In the genomic region with DNA sequence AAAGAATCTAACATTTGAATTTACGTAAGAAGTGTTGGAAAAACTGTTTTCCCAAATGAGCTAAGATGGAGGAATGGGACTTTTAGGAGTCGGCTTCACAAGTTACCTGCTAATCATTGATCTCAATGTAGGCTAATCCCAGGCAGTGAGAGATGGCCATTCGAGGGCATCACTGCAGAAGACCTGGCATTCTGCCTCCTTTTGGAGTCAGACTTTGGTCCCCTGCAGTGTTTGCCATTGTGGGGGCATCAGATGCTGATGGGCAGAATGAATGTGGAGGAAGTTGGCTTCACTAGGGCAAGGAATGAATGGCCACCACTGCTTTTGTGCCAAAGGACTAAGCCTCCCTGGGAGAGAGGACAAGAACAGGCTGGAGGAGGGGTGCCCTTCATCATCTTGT, we compare ENCODE assay signal across 20 cellular contexts. TPM values are rescaled to one million over a fixed set of nuclear protein-coding genes. Genes with fewer than 3 reads are reported as not detected.
A peak's percentile ranks its signal among the peaks of the same experiment; 100 is the strongest.
DNase-seq lines count a peak whose midpoint lies in the region; ATAC-seq and TF ChIP-seq lines count a peak whose summit lies in the region.
"Had no signal": no experiment of that assay in that cellular context is flagged by ENCODE, and none has a peak within 500 bp of the region (broad histone marks: within the 10 kb centered on the region; RNA-seq: fewer than 3 reads in every experiment).

No MANE protein-coding gene starts in this region.

- peaks cover 17 to 50% (median 37%) of the 10 kb centered on the region in 4 donors for H3K4me1 Mint-ChIP-seq in CD4-positive, CD25-positive, alpha-beta regulatory T cell
- H3K4me1 Mint-ChIP-seq in GM23338: peaks cover 29% of the 10 kb centered on the region
- H3K4me1 Mint-ChIP-seq: CD8-positive, alpha-beta memory T cell had no signal

- no peaks in the 10 kb centered on the region for H3K36me3 Mint-ChIP-seq in CD4-positive, CD25-positive, alpha-beta regulatory T cell
- H3K36me3 Mint-ChIP-seq in GM23338 (ENCODE audit: low read depth): no peaks in the 10 kb centered on the region
- H3K36me3 Mint-ChIP-seq: CD14-positive monocyte; CD8-positive, alpha-beta memory T cell had no signal

- peaks cover 6% of the 10 kb centered on the region for H3K36me3 ChIP-seq in CD4-positive, CD25-positive, alpha-beta regulatory T cell (ENCODE audit: control insufficient read depth, insufficient read depth, low read length)
- H3K36me3 ChIP-seq in GM23338 (ENCODE audit: insufficient read depth): no peaks in the 10 kb centered on the region
- no peaks in the 10 kb centered on the region for H3K36me3 ChIP-seq in hepatocyte (replicated peaks; ENCODE audit: insufficient read depth, low read depth)

- no peak overlapping the region for H3K27ac ChIP-seq in CD4-positive, CD25-positive, alpha-beta regulatory T cell (ENCODE audit: insufficient read depth, low read length, poor library complexity, severe bottlenecking)
- H3K27ac ChIP-seq in GM23338 (ENCODE audit: low read depth): peak overlapping the region; percentile 60; the same call in 1 of the 2 replicates
- no peak overlapping the region for H3K27ac ChIP-seq in hepatocyte
- H3K27ac ChIP-seq: A549, GM23248 had no signal

- peaks cover 0 to 2% of the 10 kb centered on the region in 2 experiments for H3K9me3 ChIP-seq in CD4-positive, CD25-positive, alpha-beta regulatory T cell (ENCODE audit: control insufficient read depth in 2 of 2, low read length in 2 of 2)
- H3K9me3 ChIP-seq in hepatocyte (ENCODE audit: low read depth): no peaks in the 10 kb centered on the region
- H3K9me3 ChIP-seq: A549, Caco-2 had no signal

- H2AFZ ChIP-seq in GM23338: no peak overlapping the region; the same call in 1 of the 2 replicates
- no peak overlapping the region for H2AFZ ChIP-seq in hepatocyte
- H2AFZ ChIP-seq: GM23248 had no signal

- no peak for DNase-seq in CD4-positive, CD25-positive, alpha-beta regulatory T cell
- no peak for DNase-seq in GM23338 (ENCODE audit: low spot score)
- DNase-seq in anterior cingulate cortex (lab: John Stamatoyannopoulos, UW): peak in 33 of 58 donors; percentile 1 to 84 (median 18)
- DNase-seq in left lobe of liver (ENCODE audit: low spot score): peak; percentile 84
- no peak for DNase-seq in NCI-H1048 (lab: John Stamatoyannopoulos, UW)
- no peak for DNase-seq in hepatocyte (ENCODE audit: low spot score)
- DNase-seq in NOMO-1 treated with DMSO at 0.1 percent for 48 hours (lab: John Stamatoyannopoulos, UW; ENCODE audit: unreplicated experiment): no peak
- DNase-seq: Caco-2; CD8-positive, alpha-beta memory T cell; DND-41; GF-D8; GM23248; H9; IMR-90; KBM-7 had no signal

- no peaks in the 10 kb centered on the region for H3K27me3 ChIP-seq in CD4-positive, CD25-positive, alpha-beta regulatory T cell (ENCODE audit: control insufficient read depth, insufficient read depth, low read length)
- H3K27me3 ChIP-seq in GM23338 (ENCODE audit: insufficient read depth) (no peaks in the 10 kb centered on the region), hepatocyte (peaks cover 19% of the 10 kb centered on the region)

- H3F3A ChIP-seq in GM23338 (replicated peaks; ENCODE audit: low read depth): peaks cover 10% of the 10 kb centered on the region; the same call in 1 of the 2 replicates

- no peaks in the 10 kb centered on the region for H3K27me3 Mint-ChIP-seq in CD4-positive, CD25-positive, alpha-beta regulatory T cell
- H3K27me3 Mint-ChIP-seq in GM23338 (ENCODE audit: insufficient read depth, low read depth, poor library complexity): peaks cover 4% of the 10 kb centered on the region

- peaks cover 0 to 9% (median 2%) of the 10 kb centered on the region in 7 donors for H3K9me3 Mint-ChIP-seq in CD4-positive, CD25-positive, alpha-beta regulatory T cell
- H3K9me3 Mint-ChIP-seq in GM23338: no peaks in the 10 kb centered on the region
- H3K9me3 Mint-ChIP-seq: CD8-positive, alpha-beta memory T cell had no signal

- peaks cover 19% of the 10 kb centered on the region for H3K9me2 ChIP-seq in GM23338 (ENCODE audit: insufficient read depth)
- no peaks in the 10 kb centered on the region for H3K9me2 ChIP-seq in hepatocyte (replicated peaks; ENCODE audit: insufficient read depth)

- H3K27ac Mint-ChIP-seq in CD4-positive, CD25-positive, alpha-beta regulatory T cell: peak overlapping the region in 2 of 3 donors; percentile 56 to 58
- H3K27ac Mint-ChIP-seq in GM23338: no peak overlapping the region
- H3K27ac Mint-ChIP-seq: CD14-positive monocyte; CD8-positive, alpha-beta memory T cell; H9 had no signal

- H3K4me1 ChIP-seq in CD4-positive, CD25-positive, alpha-beta regulatory T cell (ENCODE audit: control insufficient read depth, insufficient read depth, low read length, poor library complexity, severe bottlenecking): peaks cover 19% of the 10 kb centered on the region
- H3K4me1 ChIP-seq in GM23338 (ENCODE audit: insufficient read depth) (peaks cover 37% of the 10 kb centered on the region), hepatocyte (ENCODE audit: insufficient read depth) (no peaks in the 10 kb centered on the region)
- H3K4me1 ChIP-seq: A549, Caco-2 had no signal

- H3K4me3 ChIP-seq in CD4-positive, CD25-positive, alpha-beta regulatory T cell (ENCODE audit: low read depth, low read length): no peak overlapping the region
- H3K4me3 ChIP-seq in GM23338 (no peak overlapping the region; the same call in 1 of the 2 replicates), hepatocyte (no peak overlapping the region)
- H3K4me3 ChIP-seq: A549, GM23248 had no signal

- no peak for TF ChIP-seq CTCF in GM23338 (conservative IDR thresholded peaks at IDR 0.05; ENCODE audit: low read depth in 2 of 2)
- TF ChIP-seq CTCF in hepatocyte (IDR thresholded peaks at IDR 0.05; ENCODE audit: poor library complexity): no peak

- H3K79me2 ChIP-seq in GM23338 (replicated peaks; ENCODE audit: insufficient read depth) (no peaks in the 10 kb centered on the region), hepatocyte (no peaks in the 10 kb centered on the region)

- H3K4me3 Mint-ChIP-seq in CD4-positive, CD25-positive, alpha-beta regulatory T cell: no peak overlapping the region
- H3K4me3 Mint-ChIP-seq in GM23338: no peak overlapping the region; the same call in 2 of the 3 replicates
- H3K4me3 Mint-ChIP-seq: CD8-positive, alpha-beta memory T cell; H9 had no signal

- WGBS in hepatocyte (ENCODE audit: low lambda C conversion rate, missing lambda C conversion rate): 83% methylated on average over 3 of the region's 3 CpGs

- ATAC-seq in CD4-positive, CD25-positive, alpha-beta regulatory T cell (ENCODE audit: low read depth in 2 of 2): no peak
- no peak for ATAC-seq in GM23338
- ATAC-seq in left lobe of liver: peak; percentile 86
- ATAC-seq in HG02642 (IDR thresholded peaks at IDR 0.05; ENCODE audit: poor library complexity, unreplicated experiment): no peak
- ATAC-seq: A549 had no signal

- H4K20me1 ChIP-seq in GM23338 (replicated peaks; ENCODE audit: insufficient read depth): no peaks in the 10 kb centered on the region
- H4K20me1 ChIP-seq in hepatocyte (ENCODE audit: insufficient read depth, poor library complexity, severe bottlenecking): no peaks in the 10 kb centered on the region

- peak overlapping the region; percentile 53 for H3K4me2 ChIP-seq in GM23338
- no peak overlapping the region for H3K4me2 ChIP-seq in hepatocyte
- H3K4me2 ChIP-seq: A549 had no signal

TF ChIP-seq in GM23338, 12 proteins besides CTCF, POLR2A, EP300 and RAD21 (continues in another document):
- no peak for TF ChIP-seq NANOG (IDR thresholded peaks at IDR 0.05; ENCODE audit: borderline replicate concordance)
- TF ChIP-seq EZH2phosphoT487 (IDR thresholded peaks at IDR 0.05; ENCODE audit: unreplicated experiment): no peak
- TF ChIP-seq, protein P1, sequence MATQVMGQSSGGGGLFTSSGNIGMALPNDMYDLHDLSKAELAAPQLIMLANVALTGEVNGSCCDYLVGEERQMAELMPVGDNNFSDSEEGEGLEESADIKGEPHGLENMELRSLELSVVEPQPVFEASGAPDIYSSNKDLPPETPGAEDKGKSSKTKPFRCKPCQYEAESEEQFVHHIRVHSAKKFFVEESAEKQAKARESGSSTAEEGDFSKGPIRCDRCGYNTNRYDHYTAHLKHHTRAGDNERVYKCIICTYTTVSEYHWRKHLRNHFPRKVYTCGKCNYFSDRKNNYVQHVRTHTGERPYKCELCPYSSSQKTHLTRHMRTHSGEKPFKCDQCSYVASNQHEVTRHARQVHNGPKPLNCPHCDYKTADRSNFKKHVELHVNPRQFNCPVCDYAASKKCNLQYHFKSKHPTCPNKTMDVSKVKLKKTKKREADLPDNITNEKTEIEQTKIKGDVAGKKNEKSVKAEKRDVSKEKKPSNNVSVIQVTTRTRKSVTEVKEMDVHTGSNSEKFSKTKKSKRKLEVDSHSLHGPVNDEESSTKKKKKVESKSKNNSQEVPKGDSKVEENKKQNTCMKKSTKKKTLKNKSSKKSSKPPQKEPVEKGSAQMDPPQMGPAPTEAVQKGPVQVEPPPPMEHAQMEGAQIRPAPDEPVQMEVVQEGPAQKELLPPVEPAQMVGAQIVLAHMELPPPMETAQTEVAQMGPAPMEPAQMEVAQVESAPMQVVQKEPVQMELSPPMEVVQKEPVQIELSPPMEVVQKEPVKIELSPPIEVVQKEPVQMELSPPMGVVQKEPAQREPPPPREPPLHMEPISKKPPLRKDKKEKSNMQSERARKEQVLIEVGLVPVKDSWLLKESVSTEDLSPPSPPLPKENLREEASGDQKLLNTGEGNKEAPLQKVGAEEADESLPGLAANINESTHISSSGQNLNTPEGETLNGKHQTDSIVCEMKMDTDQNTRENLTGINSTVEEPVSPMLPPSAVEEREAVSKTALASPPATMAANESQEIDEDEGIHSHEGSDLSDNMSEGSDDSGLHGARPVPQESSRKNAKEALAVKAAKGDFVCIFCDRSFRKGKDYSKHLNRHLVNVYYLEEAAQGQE (IDR thresholded peaks at IDR 0.05; ENCODE audit: unreplicated experiment): no peak
- TF ChIP-seq ETS1 (IDR thresholded peaks at IDR 0.05): no peak
- TF ChIP-seq EZH2 (IDR thresholded peaks at IDR 0.05; ENCODE audit: low read depth, unreplicated experiment): no peak
- no peak for TF ChIP-seq STAT1 (IDR thresholded peaks at IDR 0.05; ENCODE audit: unreplicated experiment)

RNA-seq across cellular contexts. Expression of gene NKX2-2, which starts 55.7 kb away (rescaled TPM):
- not detected for total RNA-seq in CD4-positive, CD25-positive, alpha-beta regulatory T cell
- not detected for polyA plus RNA-seq in CD4-positive, CD25-positive, alpha-beta regulatory T cell
- total RNA-seq in GM23338 (2014; rRNA removed; shearing (Covaris generic)): not detected in 2 replicates
- polyA plus RNA-seq in GM23338 (2016; fragmentation: Nextera tagmentation; extraction: Ambion mirVana) (not detected in 2 replicates), hepatocyte (not detected in 2 replicates)
- total RNA-seq in left lobe of liver (not detected), hepatocyte (0.33 TPM in 1 of 2 replicates, not detected in the other)
- total RNA-seq: Caco-2; CD8-positive, alpha-beta memory T cell; GM23248; H9; IMR-90 had no signal
- polyA plus RNA-seq: A549; AG04450; BJ; CD14-positive monocyte; CD8-positive, alpha-beta memory T cell; GM23248; IMR-90 had no signal

Comparison
In these comparisons a context has a peak if more than half of its experiments do, and no peak if none do; other contexts are left out.
1. DNase-seq: peak in anterior cingulate cortex (33 of 58) and left lobe of liver (single experiment); none in CD4-positive, CD25-positive, alpha-beta regulatory T cell (0 of 3), GM23338 (single experiment), NCI-H1048 (single experiment), hepatocyte (single experiment) and NOMO-1 treated with DMSO at 0.1 percent for 48 hours (single experiment).